ENCODE assay signal across 8 cellular contexts in genomic region chr12:2004113-2004929, GRCh38. TPM values are rescaled to one million over a fixed set of nuclear protein-coding genes. Genes with fewer than 3 reads are reported as not detected.
DNase-seq lines count a peak whose midpoint lies in the region; ATAC-seq and TF ChIP-seq lines count a peak whose summit lies in the region.

Gene DCP1B (minus strand): TSS chr12:2004457. CDS start chr12:2004431, 26 bp downstream.

- no peak for TF ChIP-seq EP300 in gastroesophageal sphincter (IDR thresholded peaks at IDR 0.05)

- H3K27me3 Mint-ChIP-seq in activated naive CD4-positive, alpha-beta T cell treated with anti-CD3 and anti-CD28 coated beads, Interleukin-2, amount 10 ng/mL, durations not matched to agents 7 days and 5 days: peaks cover 4% of the 10 kb centered on the region

- H3K27ac ChIP-seq in SK-N-MC: peak within 1 kb of the TSS; percentile 88
- H3K27ac ChIP-seq in gastroesophageal sphincter: peak within 1 kb of the TSS; percentile 92 to 99 (median 97)
- peak within 1 kb of the TSS; percentile 52 for H3K27ac ChIP-seq in neutrophil
- H3K27ac ChIP-seq in substantia nigra (ENCODE audit: low read depth, low read length, poor library complexity, severe bottlenecking): peak within 1 kb of the TSS; percentile 88

- TF ChIP-seq CTCF in gastroesophageal sphincter (IDR thresholded peaks at IDR 0.05) (peak in 3 of 4 experiments; percentile 22 to 34 (median 22)), neutrophil (IDR thresholded peaks at IDR 0.05) (no peak)

- H3K27me3 ChIP-seq in gastroesophageal sphincter: no peaks in the 10 kb centered on the region
- peaks cover 8% of the 10 kb centered on the region for H3K27me3 ChIP-seq in neutrophil

- H3K9me3 ChIP-seq in SK-N-MC (ENCODE audit: low read depth, low read length) (no peaks in the 10 kb centered on the region), gastroesophageal sphincter (no peaks in the 10 kb centered on the region), neutrophil (no peaks in the 10 kb centered on the region)

- 0 to 5% methylated on average over 20 to 21 of the region's 55 CpGs for WGBS in gastroesophageal sphincter (ENCODE audit: low coverage in 1 of 2), 2 donors

- H3K36me3 Mint-ChIP-seq in activated naive CD4-positive, alpha-beta T cell treated with anti-CD3 and anti-CD28 coated beads, Interleukin-2, amount 10 ng/mL, durations not matched to agents 7 days and 5 days: peaks cover 8% of the 10 kb centered on the region

- H3K36me3 ChIP-seq in SK-N-MC (ENCODE audit: insufficient read depth, low read length) (no peaks in the 10 kb centered on the region), gastroesophageal sphincter (no peaks in the 10 kb centered on the region), neutrophil (no peaks in the 10 kb centered on the region)

- peak within 1 kb of the TSS; percentile 83 for H3K9ac ChIP-seq in SK-N-MC (ENCODE audit: insufficient read length)

- peaks cover 3% of the 10 kb centered on the region for H3K9me3 Mint-ChIP-seq in activated naive CD4-positive, alpha-beta T cell treated with anti-CD3 and anti-CD28 coated beads, Interleukin-2, amount 10 ng/mL, durations not matched to agents 7 days and 5 days

- H3K4me1 ChIP-seq in gastroesophageal sphincter: peaks cover 11 to 59% (median 14%) of the 10 kb centered on the region in 3 donors
- peaks cover 5 to 11% of the 10 kb centered on the region in 2 experiments for H3K4me1 ChIP-seq in neutrophil (ENCODE audit: control insufficient read depth in 1 of 2, insufficient read depth in 1 of 2, low read depth in 1 of 2, low read length in 1 of 2)

- TF ChIP-seq POLR2A in gastroesophageal sphincter (IDR thresholded peaks at IDR 0.05): peak; percentile 52 to 62

- CTCF ChIA-PET in HEK293T (lab: Yijun Ruan, JAX): interaction anchor here (0.6 to 1.1 kb wide), 3 partner anchors 9 to 47 kb away, joined by 3 to 5 read pairs (median 4); no protein-coding TSS in a partner anchor
- CTCF ChIA-PET in activated naive CD4-positive, alpha-beta T cell treated with anti-CD3 and anti-CD28 coated beads, Interleukin-2, amount 10 ng/mL, durations not matched to agents 7 days and 5 days (lab: Charles Lee): no interaction called here

- H3K27ac Mint-ChIP-seq in activated naive CD4-positive, alpha-beta T cell treated with anti-CD3 and anti-CD28 coated beads, Interleukin-2, amount 10 ng/mL, durations not matched to agents 7 days and 5 days: peak within 1 kb of the TSS; percentile 96

- POLR2A ChIA-PET in HEK293T (lab: Yijun Ruan, JAX): interaction anchor here (0.8 to 1.6 kb wide), 11 partner anchors 9 to 71 kb away, joined by 3 to 7 read pairs (median 5); no protein-coding TSS in a partner anchor

- peak; percentile 80 for DNase-seq in GM04503 (ENCODE audit: low read depth)
- peak; percentile 94 for DNase-seq in HEK293T (ENCODE audit: extremely low spot score)
- DNase-seq in NAMALWA (ENCODE audit: low spot score): peak; percentile 96
- peak; percentile 80 for DNase-seq in SK-N-MC (ENCODE audit: low read depth, low spot score)
- peak; percentile 97 for DNase-seq in activated naive CD4-positive, alpha-beta T cell treated with anti-CD3 and anti-CD28 coated beads, Interleukin-2, amount 10 ng/mL, durations not matched to agents 7 days and 5 days
- peak; percentile 59 to 99 (median 96) for DNase-seq in substantia nigra (lab: John Stamatoyannopoulos, UW)

- H3K4me3 ChIP-seq in SK-N-MC: peak within 1 kb of the TSS; percentile 99
- H3K4me3 ChIP-seq in gastroesophageal sphincter: peak within 1 kb of the TSS; percentile 83 to 100
- H3K4me3 ChIP-seq in neutrophil (ENCODE audit: low read depth in 1 of 2, low read length in 1 of 2): peak within 1 kb of the TSS; percentile 70 to 74

- peak; percentile 99 for ATAC-seq in gastroesophageal sphincter

- peak within 1 kb of the TSS; percentile 85 for H3K4me3 Mint-ChIP-seq in activated naive CD4-positive, alpha-beta T cell treated with anti-CD3 and anti-CD28 coated beads, Interleukin-2, amount 10 ng/mL, durations not matched to agents 7 days and 5 days

- H3K4me1 Mint-ChIP-seq in activated naive CD4-positive, alpha-beta T cell treated with anti-CD3 and anti-CD28 coated beads, Interleukin-2, amount 10 ng/mL, durations not matched to agents 7 days and 5 days: peaks cover 35% of the 10 kb centered on the region

TF ChIP-seq in HEK293T, 16 proteins besides CTCF, POLR2A, EP300 and RAD21:
- TF ChIP-seq CTBP1 (IDR thresholded peaks at IDR 0.05; ENCODE audit: borderline replicate concordance): peak; percentile 25; the same call in 1 of the 2 replicates
- peak; percentile 94 for TF ChIP-seq L3MBTL2 (conservative IDR thresholded peaks at IDR 0.05)
- TF ChIP-seq FOXA1 (IDR thresholded peaks at IDR 0.05): no peak
- peak; percentile 38 for TF ChIP-seq ELF4 (IDR thresholded peaks at IDR 0.05)
- no peak for TF ChIP-seq BHLHE40 (IDR thresholded peaks at IDR 0.05; ENCODE audit: borderline replicate concordance)

RNA-seq across cellular contexts. Expression of gene DCP1B, which starts in this region (rescaled TPM):
- 10 to 100 TPM; 26.1 to 30.4 (median 27.9) TPM for total RNA-seq in gastroesophageal sphincter

Comparison
In these comparisons a context has a peak if more than half of its experiments do, and no peak if none do; other contexts are left out.
1. Peak in every context shown above with its lines: DNase-seq, ATAC-seq, H3K4me3 ChIP-seq and H3K27ac ChIP-seq.